In the genomic region with DNA sequence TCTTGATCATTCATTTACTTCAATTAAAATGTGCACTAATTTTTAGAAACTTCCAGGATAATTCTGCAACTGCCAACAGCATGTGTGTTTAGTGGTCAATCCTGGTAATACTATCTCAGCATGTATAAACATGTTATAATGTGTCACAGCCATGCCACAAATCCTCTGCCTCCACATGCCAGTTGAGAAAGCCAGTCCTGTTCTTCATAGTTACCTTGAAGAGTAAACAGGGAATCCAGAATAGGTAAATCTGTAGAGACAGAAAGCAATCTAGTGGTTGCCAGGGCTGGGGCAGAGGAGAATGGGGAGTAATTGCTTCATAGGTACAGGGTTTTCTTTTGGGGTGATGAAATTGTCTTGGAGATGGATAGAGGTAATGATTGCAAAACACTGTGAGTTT, we compare ENCODE assay signal across 20 cellular contexts.
DNase-seq lines count a peak whose midpoint lies in the region; ATAC-seq, FAIRE-seq and TF ChIP-seq lines count a peak whose summit lies in the region.
"Had no signal": no experiment of that assay in that cellular context is flagged by ENCODE, and none has a peak within 500 bp of the region (broad histone marks: within the 10 kb centered on the region; RNA-seq: fewer than 3 reads in every experiment).

No MANE protein-coding gene starts in this region.

- TF ChIP-seq EP300 in tibial nerve (IDR thresholded peaks at IDR 0.05), result no peak
- TF ChIP-seq EP300 in suprapubic skin (IDR thresholded peaks at IDR 0.05), result no peak

- no peak for TF ChIP-seq POLR2A in tibial nerve (IDR thresholded peaks at IDR 0.05)
- TF ChIP-seq POLR2A in suprapubic skin (IDR thresholded peaks at IDR 0.05), result no peak
- no peak for TF ChIP-seq POLR2A in vagina (IDR thresholded peaks at IDR 0.05)

- H3K4me3 ChIP-seq in RWPE2 (ENCODE audit: severe bottlenecking), result no peak overlapping the region
- H3K4me3 ChIP-seq in epithelial cell of esophagus (ENCODE audit: low read length), result no peak overlapping the region
- no peak overlapping the region for H3K4me3 ChIP-seq in tibial nerve
- H3K4me3 ChIP-seq in suprapubic skin, result no peak overlapping the region
- no peak overlapping the region for H3K4me3 ChIP-seq in vagina
- H3K4me3 ChIP-seq: HAP-1 had no signal

- ATAC-seq in RWPE2 (ENCODE audit: low read depth), result peak; percentile 51; the same call in 2 of the 3 replicates
- ATAC-seq in foreskin keratinocyte, result peak; percentile 91

- no peak for TF ChIP-seq CTCF in RWPE2 (IDR thresholded peaks at IDR 0.05; ENCODE audit: poor library complexity, severe bottlenecking)
- TF ChIP-seq CTCF in epithelial cell of esophagus (IDR thresholded peaks at IDR 0.05; ENCODE audit: insufficient read depth, low read depth, low read length, missing control alignments), result peak; percentile 33
- TF ChIP-seq CTCF in foreskin keratinocyte (conservative IDR thresholded peaks at IDR 0.05), result peak; percentile 38
- no peak for TF ChIP-seq CTCF in tibial nerve (IDR thresholded peaks at IDR 0.05)
- TF ChIP-seq CTCF in suprapubic skin (IDR thresholded peaks at IDR 0.05), result no peak
- TF ChIP-seq CTCF in vagina (IDR thresholded peaks at IDR 0.05), result no peak

- peak; percentile 93 for FAIRE-seq in HTR-8/SVneo (lab: Jason Lieb, UNC)
- FAIRE-seq: G401.6, GM12892, H54 had no signal

- H3K36me3 ChIP-seq in RWPE2 (ENCODE audit: low read depth), result no peaks in the 10 kb centered on the region
- peaks cover 0 to 5% (median 0%) of the 10 kb centered on the region in 3 donors for H3K36me3 ChIP-seq in tibial nerve
- no peaks in the 10 kb centered on the region for H3K36me3 ChIP-seq in suprapubic skin
- H3K36me3 ChIP-seq in vagina, result no peaks in the 10 kb centered on the region
- H3K36me3 ChIP-seq: HAP-1 had no signal

- intact Hi-C loops in vagina (cut with DNase I), result no loop called here

- H3K27me3 ChIP-seq in RWPE2 (ENCODE audit: insufficient read depth, poor library complexity, severe bottlenecking) (no peaks in the 10 kb centered on the region), foreskin keratinocyte (no peaks in the 10 kb centered on the region), tibial nerve (no peaks in the 10 kb centered on the region), suprapubic skin (no peaks in the 10 kb centered on the region), vagina (no peaks in the 10 kb centered on the region)

- H3K27ac ChIP-seq in RWPE2 (ENCODE audit: poor library complexity, severe bottlenecking) (no peak overlapping the region), foreskin keratinocyte (no peak overlapping the region), tibial nerve (no peak overlapping the region), suprapubic skin (no peak overlapping the region), vagina (no peak overlapping the region)

- H3K9me3 ChIP-seq in RWPE2 (ENCODE audit: severe bottlenecking), result no peaks in the 10 kb centered on the region
- no peaks in the 10 kb centered on the region for H3K9me3 ChIP-seq in tibial nerve
- no peaks in the 10 kb centered on the region for H3K9me3 ChIP-seq in suprapubic skin
- H3K9me3 ChIP-seq in vagina, result no peaks in the 10 kb centered on the region
- H3K9me3 ChIP-seq: HAP-1 had no signal

- no peaks in the 10 kb centered on the region for H3K4me1 ChIP-seq in RWPE2 (ENCODE audit: insufficient read depth, poor library complexity, severe bottlenecking)
- peaks cover 5% of the 10 kb centered on the region for H3K4me1 ChIP-seq in foreskin keratinocyte
- no peaks in the 10 kb centered on the region for H3K4me1 ChIP-seq in tibial nerve
- no peaks in the 10 kb centered on the region for H3K4me1 ChIP-seq in suprapubic skin
- no peaks in the 10 kb centered on the region for H3K4me1 ChIP-seq in vagina
- H3K4me1 ChIP-seq: HAP-1 had no signal

- no peak for DNase-seq in HTR-8/SVneo (ENCODE audit: insufficient read length, low spot score)
- DNase-seq in RWPE2 (ENCODE audit: low spot score), result no peak
- peak; percentile 92 for DNase-seq in epithelial cell of esophagus (ENCODE audit: low read depth)
- peak; percentile 74 to 81 for DNase-seq in foreskin keratinocyte
- no peak for DNase-seq in tibial nerve (ENCODE audit: low spot score in 2 of 2)
- no peak for DNase-seq in suprapubic skin (ENCODE audit: low spot score in 2 of 2)
- DNase-seq in DMS 273 (lab: John Stamatoyannopoulos, UW; ENCODE audit: unreplicated experiment), result no peak
- no peak for DNase-seq in vagina (ENCODE audit: extremely low spot score in 2 of 2)
- DNase-seq: C1 segment of cervical spinal cord; Calu3; CD4-positive, alpha-beta memory T cell; COR-L47; DMS153; DND-41; GOT3; HFFc6 had no signal

Comparison
In these comparisons a context has a peak if more than half of its experiments do, and no peak if none do; other contexts are left out.
1. DNase-seq: peak in epithelial cell of esophagus (single experiment) and foreskin keratinocyte (2 of 2); none in HTR-8/SVneo (single experiment), RWPE2 (single experiment), tibial nerve (0 of 2), suprapubic skin (0 of 2), DMS 273 (single experiment) and vagina (0 of 2).
2. CTCF ChIP-seq: peak in epithelial cell of esophagus (single experiment) and foreskin keratinocyte (single experiment); none in RWPE2 (single experiment), tibial nerve (0 of 5), suprapubic skin (0 of 2) and vagina (0 of 3).